In the genomic region with DNA sequence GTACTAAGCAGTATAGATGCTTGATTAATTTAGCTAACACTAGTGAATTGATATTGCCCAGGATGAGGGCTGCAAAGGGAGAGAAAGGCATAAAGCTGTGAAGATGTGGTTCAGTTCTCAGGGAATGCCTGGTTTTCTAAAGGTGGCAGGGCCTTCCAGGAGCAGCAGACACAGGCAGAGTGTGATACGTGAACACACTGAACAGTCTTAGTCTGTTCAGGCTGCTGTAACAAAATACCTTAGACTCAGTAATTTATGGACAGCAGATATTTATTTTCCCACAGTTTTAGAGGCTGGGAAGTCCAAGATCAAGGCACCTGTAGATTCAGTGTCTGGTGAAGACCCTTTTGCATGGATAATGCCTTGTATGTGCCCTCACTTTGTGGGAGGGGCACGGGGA, we compare ENCODE assay signal across 24 cellular contexts.
"Had no signal": no experiment of that assay in that cellular context is flagged by ENCODE, and none has a peak within 500 bp of the region (broad histone marks: within the 10 kb centered on the region; RNA-seq: fewer than 3 reads in every experiment).

No MANE protein-coding gene starts in this region.

- ATAC-seq: foreskin keratinocyte, gastroesophageal sphincter, left colon, left lobe of liver, left ventricle myocardium superior, lower lobe of right lung, mucosa of descending colon had no signal

- H3K27ac ChIP-seq: coronary artery, dorsolateral prefrontal cortex, esophagus muscularis mucosa, foreskin keratinocyte, gastroesophageal sphincter, heart left ventricle, hepatocyte, lower lobe of right lung had no signal

- FAIRE-seq: colon, endothelial cell of umbilical vein, frontal cortex, kidney had no signal

- H2AFZ ChIP-seq: hepatocyte had no signal

- H3K79me2 ChIP-seq: hepatocyte had no signal

- H3K9me3 ChIP-seq: esophagus muscularis mucosa, gastroesophageal sphincter, heart left ventricle, lower lobe of right lung, mucosa of descending colon had no signal

- H3K27me3 ChIP-seq: esophagus muscularis mucosa, foreskin keratinocyte, gastroesophageal sphincter, heart left ventricle, hepatocyte had no signal

- H3K4me2 ChIP-seq: hepatocyte had no signal

- H3K36me3 ChIP-seq: esophagus muscularis mucosa, gastroesophageal sphincter, heart left ventricle, lower lobe of right lung had no signal

- H3K4me1 ChIP-seq: heart left ventricle had no signal

- H3K4me3 ChIP-seq: coronary artery, dorsolateral prefrontal cortex, esophagus muscularis mucosa, gastroesophageal sphincter, heart left ventricle, hepatocyte, lower lobe of right lung, mucosa of descending colon had no signal

- DNase-seq: dermis blood vessel endothelial cell; dorsolateral prefrontal cortex; effector CD4-positive, alpha-beta T cell; effector memory CD4-positive, alpha-beta T cell; foreskin keratinocyte; heart left ventricle; hypothalamus; immature natural killer cell; islet precursor cell; kidney; kidney glomerular epithelial cell; left colon; left ventricle myocardium superior; lower lobe of right lung; mucosa of descending colon; naive B cell had no signal
